20 cellular contexts compared by ENCODE assay signal in genomic region chr5:125085797-125086505, GRCh38.
"Had no signal": no experiment of that assay in that cellular context is flagged by ENCODE, and none has a peak within 500 bp of the region (broad histone marks: within the 10 kb centered on the region; RNA-seq: fewer than 3 reads in every experiment).

No MANE protein-coding gene starts in this region.

- H3K4me3 ChIP-seq: esophagus muscularis mucosa, gastroesophageal sphincter, heart left ventricle, neural progenitor cell, sigmoid colon, thoracic aorta, vagina had no signal

- DNase-seq: activated T-cell treated with anti-CD3 and anti-CD28 coated beads, Interleukin-2, amount 50 U/mL, for 24 hours; aorta; caudate nucleus; dermis blood vessel endothelial cell; effector memory CD4-positive, alpha-beta T cell; heart left ventricle; left cardiac atrium; mesendoderm; naive thymus-derived CD8-positive, alpha-beta T cell; posterior cingulate gyrus; sigmoid colon; stimulated activated CD4-positive, alpha-beta T cell treated with anti-CD3 and anti-CD28 coated beads, Interleukin-4, amount 100 ng/mL, for 1 hour; stimulated activated naive CD4-positive, alpha-beta T cell had no signal

- ATAC-seq: activated naive CD4-positive, alpha-beta T cell treated with anti-CD3 and anti-CD28 coated beads, Interleukin-2, amount 50 U/mL, for 72 hours; activated T-helper 17 cell treated with anti-CD3 and anti-CD28 coated beads, Interleukin-2, amount 50 U/mL, for 72 hours; gastroesophageal sphincter; heart left ventricle; left cardiac atrium; naive thymus-derived CD8-positive, alpha-beta T cell had no signal

- H3K36me3 ChIP-seq: esophagus muscularis mucosa, gastroesophageal sphincter, heart left ventricle, neural progenitor cell, sigmoid colon, thoracic aorta, vagina had no signal

- H3K4me1 ChIP-seq: gastroesophageal sphincter, neural progenitor cell had no signal

- H3K9me3 ChIP-seq: esophagus muscularis mucosa, gastroesophageal sphincter, heart left ventricle, sigmoid colon, thoracic aorta, vagina had no signal
